In the genomic region with DNA sequence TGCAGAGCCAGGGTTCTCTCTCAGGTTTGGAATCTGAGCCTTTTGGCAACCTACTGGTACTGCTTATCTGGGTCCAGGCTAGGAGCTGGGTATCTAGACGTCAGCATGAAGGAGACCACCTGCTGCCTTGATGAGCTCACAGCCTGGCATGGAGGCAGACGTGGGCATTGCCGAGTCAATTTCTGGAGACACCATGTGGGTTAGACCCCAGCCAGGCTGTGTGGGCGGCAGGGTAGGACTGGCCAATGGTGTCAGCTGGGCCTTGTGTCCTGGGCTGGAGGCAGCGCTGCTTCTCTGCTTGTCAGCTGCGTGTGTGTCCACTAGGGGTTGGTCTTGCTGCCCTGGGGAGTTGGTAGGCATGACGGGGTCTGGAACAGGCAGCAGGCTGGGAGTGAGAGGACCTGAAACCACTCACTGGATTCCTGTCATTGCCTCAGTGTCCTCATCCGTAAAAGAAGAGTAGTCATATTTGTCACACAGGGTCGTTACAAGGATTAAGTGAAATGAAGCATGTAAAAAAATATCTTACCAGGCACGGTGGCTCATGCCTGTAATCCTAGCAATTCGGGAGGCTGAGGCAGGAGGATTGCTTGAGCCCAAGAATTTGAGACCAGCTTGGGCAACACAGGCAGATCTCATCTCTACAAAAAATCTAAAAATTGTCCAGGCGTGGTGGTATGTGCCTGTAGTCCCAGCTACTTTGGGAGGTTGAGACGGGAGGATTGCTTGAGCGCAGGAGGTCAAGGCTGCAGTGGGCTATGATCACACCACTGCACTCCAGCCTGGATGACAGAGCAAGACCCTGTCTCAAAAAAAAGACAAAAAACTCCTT, we compare ENCODE assay signal across 15 cellular contexts. TPM values are rescaled to one million over a fixed set of nuclear protein-coding genes. Genes with fewer than 3 reads are reported as not detected.
A peak's percentile ranks its signal among the peaks of the same experiment; 100 is the strongest.
DNase-seq lines count a peak whose midpoint lies in the region; ATAC-seq, FAIRE-seq and TF ChIP-seq lines count a peak whose summit lies in the region.
"Had no signal": no experiment of that assay in that cellular context is flagged by ENCODE, and none has a peak within 500 bp of the region (broad histone marks: within the 10 kb centered on the region; RNA-seq: fewer than 3 reads in every experiment).

No MANE protein-coding gene starts in this region.

- no peak for FAIRE-seq in astrocyte (lab: Jason Lieb, UNC)
- FAIRE-seq: islet of Langerhans, TTC549 had no signal

- ATAC-seq in left ventricle myocardium superior (no peak), GM19395 (IDR thresholded peaks at IDR 0.05; ENCODE audit: unreplicated experiment) (no peak)
- ATAC-seq: activated T-cell treated with anti-CD3 and anti-CD28 coated beads, Interleukin-2, amount 50 U/mL, for 72 hours had no signal

- H3K27me3 ChIP-seq in H7 (ENCODE audit: control insufficient read depth, insufficient read depth, low read length) (no peaks in the 10 kb centered on the region), astrocyte (ENCODE audit: insufficient read depth, low read length) (no peaks in the 10 kb centered on the region), smooth muscle cell (ENCODE audit: low read depth) (no peaks in the 10 kb centered on the region)

- H3K9me3 ChIP-seq in astrocyte (ENCODE audit: insufficient read depth, low read depth, low read length) (no peaks in the 10 kb centered on the region), smooth muscle cell (replicated peaks; ENCODE audit: low read depth) (no peaks in the 10 kb centered on the region)

- 73% methylated on average over 14 of the region's 14 CpGs for WGBS in smooth muscle cell (ENCODE audit: low lambda C conversion rate)

- peaks cover 1% of the 10 kb centered on the region for H3K9me3 Mint-ChIP-seq in astrocyte (ENCODE audit: unreplicated experiment)
- H3K9me3 Mint-ChIP-seq: activated T-cell treated with anti-CD3 and anti-CD28 coated beads, Interleukin-2, amount 50 U/mL, for 72 hours had no signal

- H3K4me3 ChIP-seq in H7 (ENCODE audit: insufficient read depth, low read depth, low read length) (no peak overlapping the region), astrocyte (ENCODE audit: insufficient read depth, low read depth, low read length) (no peak overlapping the region), smooth muscle cell (no peak overlapping the region)

- peak overlapping the region; percentile 97 for H3K27ac Mint-ChIP-seq in astrocyte (ENCODE audit: unreplicated experiment)
- H3K27ac Mint-ChIP-seq: activated T-cell treated with anti-CD3 and anti-CD28 coated beads, Interleukin-2, amount 50 U/mL, for 72 hours had no signal

- H3K79me2 ChIP-seq in astrocyte (ENCODE audit: insufficient read depth, low read length) (peaks cover 46% of the 10 kb centered on the region), smooth muscle cell (ENCODE audit: low read depth) (peaks cover 35% of the 10 kb centered on the region)

- no peak overlapping the region for H2AFZ ChIP-seq in astrocyte (ENCODE audit: low read depth, low read length)
- no peak overlapping the region for H2AFZ ChIP-seq in smooth muscle cell (ENCODE audit: low read depth)

- no peaks in the 10 kb centered on the region for H3K27me3 Mint-ChIP-seq in astrocyte (ENCODE audit: low read depth, unreplicated experiment)

- in situ Hi-C loops in ACHN (cut with HindIII; ENCODE audit: low pct_ligation_motif_present, low pct_unique_long_range_greater_than_20kb, low sequenced_read_pairs): no loop called here

- intact Hi-C loops in left ventricle myocardium superior (cut with micrococcal nuclease): no loop called here

- H3F3A ChIP-seq in smooth muscle cell (ENCODE audit: low read depth): peaks cover 31% of the 10 kb centered on the region

- H3K4me1 Mint-ChIP-seq in astrocyte (ENCODE audit: low read depth, unreplicated experiment): peaks cover 66% of the 10 kb centered on the region

- no peaks in the 10 kb centered on the region for H3K36me3 ChIP-seq in H7 (replicated peaks; ENCODE audit: control insufficient read depth, insufficient read depth, low read length)
- H3K36me3 ChIP-seq in astrocyte (ENCODE audit: insufficient read depth, low read length): no peaks in the 10 kb centered on the region
- no peaks in the 10 kb centered on the region for H3K36me3 ChIP-seq in smooth muscle cell (ENCODE audit: low read depth)

- H3K4me3 Mint-ChIP-seq in astrocyte (ENCODE audit: unreplicated experiment): no peak overlapping the region
- H3K4me3 Mint-ChIP-seq: activated T-cell treated with anti-CD3 and anti-CD28 coated beads, Interleukin-2, amount 50 U/mL, for 72 hours had no signal

- H4K20me1 ChIP-seq in astrocyte (ENCODE audit: insufficient read depth, low read length) (no peaks in the 10 kb centered on the region), smooth muscle cell (ENCODE audit: low read depth) (no peaks in the 10 kb centered on the region)

- H3K4me2 ChIP-seq in astrocyte (ENCODE audit: low read length) (peak overlapping the region; percentile 54), smooth muscle cell (peak overlapping the region; percentile 52)

- DNase-seq in H7 (peak; percentile 62), astrocyte (ENCODE audit: low read depth) (peak; percentile 47), left ventricle myocardium superior (peak; percentile 54), smooth muscle cell (lab: John Stamatoyannopoulos, UW; ENCODE audit: unreplicated experiment) (no peak), ACHN (no peak), NOMO-1 treated with DMSO at 0.1 percent for 48 hours (lab: John Stamatoyannopoulos, UW; ENCODE audit: unreplicated experiment) (no peak), NCI-H2196 treated with DMSO at 0.1 percent for 48 hours (lab: John Stamatoyannopoulos, UW; ENCODE audit: unreplicated experiment) (no peak)
- DNase-seq: activated T-cell treated with anti-CD3 and anti-CD28 coated beads, Interleukin-2, amount 50 U/mL, for 72 hours; NCI-H1105; NK-92 treated with Interleukin-12 subunit alpha and Interleukin-12 subunit beta, amount 100 ng/mL, for 24 hours had no signal

- TF ChIP-seq CTCF in astrocyte (IDR thresholded peaks at IDR 0.05; ENCODE audit: insufficient read depth, low read depth, low read length): no peak
- TF ChIP-seq CTCF in smooth muscle cell (IDR thresholded peaks at IDR 0.05; ENCODE audit: borderline replicate concordance, insufficient read depth, poor library complexity, severe bottlenecking): peak; percentile 3

- H3K27ac ChIP-seq in astrocyte (ENCODE audit: low read depth, low read length) (peak overlapping the region; percentile 99), smooth muscle cell (ENCODE audit: low read depth) (peak overlapping the region; percentile 99)

- peak overlapping the region; percentile 65 for H3K9ac ChIP-seq in astrocyte (ENCODE audit: low read length)
- H3K9ac ChIP-seq in smooth muscle cell (ENCODE audit: low read depth): peak overlapping the region; percentile 88

- H3K4me1 ChIP-seq in astrocyte (ENCODE audit: insufficient read depth, low read length): peaks cover 59% of the 10 kb centered on the region
- H3K4me1 ChIP-seq in smooth muscle cell (ENCODE audit: low read depth): peaks cover 31% of the 10 kb centered on the region

- H3K36me3 Mint-ChIP-seq in astrocyte (ENCODE audit: low read depth, unreplicated experiment): no peaks in the 10 kb centered on the region

RNA-seq across cellular contexts. Expression of gene ANKRD2, which starts 31.7 kb away (rescaled TPM):
- total RNA-seq in H7 (2014; rRNA removed; shearing (Covaris generic)): not detected in 2 replicates
- total RNA-seq in astrocyte (0.22 and 0.36 TPM in 2 replicates), left ventricle myocardium superior (318 TPM), smooth muscle cell (not detected in 2 replicates)
- 0.30 TPM in 1 of 2 replicates, not detected in the other for polyA plus RNA-seq in smooth muscle cell
- total RNA-seq: activated T-cell treated with anti-CD3 and anti-CD28 coated beads, Interleukin-2, amount 50 U/mL, for 72 hours had no signal

RNA-seq across cellular contexts. Expression of gene UBTD1, which starts 42.2 kb away (rescaled TPM):
- 30.2 and 33.4 TPM in 2 replicates for total RNA-seq in H7 (2014; rRNA removed; shearing (Covaris generic))
- total RNA-seq in astrocyte (73.1 and 81.9 TPM in 2 replicates), left ventricle myocardium superior (28.1 TPM), smooth muscle cell (26.5 and 27.1 TPM in 2 replicates)
- polyA plus RNA-seq in smooth muscle cell: 59.9 and 61.5 TPM in 2 replicates

RNA-seq across cellular contexts. Expression of gene MMS19, which starts 42.7 kb away (rescaled TPM):
- total RNA-seq in H7 (2014; rRNA removed; shearing (Covaris generic)): 177 and 188 TPM in 2 replicates
- 84.4 and 97.2 TPM in 2 replicates for total RNA-seq in astrocyte
- 38.4 TPM for total RNA-seq in left ventricle myocardium superior
- 97.9 and 125 TPM in 2 replicates for total RNA-seq in smooth muscle cell
- 76.8 and 81.4 TPM in 2 replicates for polyA plus RNA-seq in smooth muscle cell

RNA-seq across cellular contexts. Expression of gene HOGA1, which starts 43.3 kb away (rescaled TPM):
- 0.37 TPM in 1 of 2 replicates, not detected in the other for total RNA-seq in H7 (2014; rRNA removed; shearing (Covaris generic))
- total RNA-seq in astrocyte: 0.23 and 0.31 TPM in 2 replicates
- total RNA-seq in left ventricle myocardium superior: 11.9 TPM
- not detected in 2 replicates for total RNA-seq in smooth muscle cell
- polyA plus RNA-seq in smooth muscle cell: 0.10 TPM in 1 of 2 replicates, not detected in the other
- total RNA-seq: activated T-cell treated with anti-CD3 and anti-CD28 coated beads, Interleukin-2, amount 50 U/mL, for 72 hours had no signal

RNA-seq across cellular contexts. Expression of gene C10orf62, which starts 48.6 kb away (rescaled TPM):
- total RNA-seq in H7 (2014; rRNA removed; shearing (Covaris generic)): not detected in 2 replicates
- total RNA-seq in astrocyte (not detected in 2 replicates), left ventricle myocardium superior (0.35 TPM), smooth muscle cell (not detected in 2 replicates)
- not detected in 2 replicates for polyA plus RNA-seq in smooth muscle cell
- total RNA-seq: activated T-cell treated with anti-CD3 and anti-CD28 coated beads, Interleukin-2, amount 50 U/mL, for 72 hours; dermis microvascular lymphatic vessel endothelial cell; pulmonary artery endothelial cell had no signal

Comparison
In these comparisons a context has a peak if more than half of its experiments do, and no peak if none do; other contexts are left out.
1. DNase-seq: peak in H7 (single experiment), astrocyte (single experiment) and left ventricle myocardium superior (single experiment); none in smooth muscle cell (single experiment), ACHN (single experiment), NOMO-1 treated with DMSO at 0.1 percent for 48 hours (single experiment) and NCI-H2196 treated with DMSO at 0.1 percent for 48 hours (single experiment).
2. RNA of gene ANKRD2, which starts 31.7 kb away (total RNA-seq): 318 TPM in left ventricle myocardium superior (single experiment); 0.22 to 0.36 TPM in astrocyte, not detected in H7 and not detected in smooth muscle cell; every median in the first group is over 100 times any median in the second.